In the genomic region with DNA sequence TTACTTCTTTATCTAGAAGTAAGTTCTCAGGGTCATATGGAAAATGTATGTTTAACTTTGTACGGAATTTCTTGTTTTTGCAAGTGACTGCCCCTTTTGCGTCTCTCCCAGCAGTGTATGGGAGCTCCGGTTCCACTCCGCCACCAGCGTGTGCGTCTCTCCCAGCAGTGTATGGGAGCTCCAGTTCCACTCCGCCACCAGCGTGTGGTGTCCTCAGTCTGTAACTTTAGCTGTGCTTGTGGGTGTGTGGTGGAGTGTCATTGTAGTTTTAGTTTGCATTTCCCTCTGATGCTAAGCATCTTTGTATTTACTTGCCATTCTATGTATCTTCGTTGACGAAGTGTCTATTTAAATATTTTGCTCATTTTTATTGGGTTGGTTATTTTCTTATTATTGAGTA, we compare ENCODE assay signal across 12 cellular contexts. TPM values are rescaled to one million over a fixed set of nuclear protein-coding genes. Genes with fewer than 3 reads are reported as not detected.
DNase-seq lines count a peak whose midpoint lies in the region; ATAC-seq and TF ChIP-seq lines count a peak whose summit lies in the region.
"Had no signal": no experiment of that assay in that cellular context is flagged by ENCODE, and none has a peak within 500 bp of the region (broad histone marks: within the 10 kb centered on the region; RNA-seq: fewer than 3 reads in every experiment).

No MANE protein-coding gene starts in this region.

- H3K4me1 Mint-ChIP-seq in activated CD4-positive, alpha-beta T cell treated with anti-CD3 and anti-CD28 coated beads for 36 hours = peaks cover 30% of the 10 kb centered on the region
- H3K4me1 Mint-ChIP-seq in progenitor cell of endocrine pancreas (ENCODE audit: low read depth) = peaks cover 17% of the 10 kb centered on the region

- in situ Hi-C loops in astrocyte of the spinal cord (cut with HindIII; ENCODE audit: low sequenced_read_pairs) = no loop called here

- intact Hi-C loops in activated CD4-positive, alpha-beta T cell treated with anti-CD3 and anti-CD28 coated beads for 36 hours (cut with DNase I, micrococcal nuclease) = no loop called here

- H3K36me3 ChIP-seq in Loucy (ENCODE audit: insufficient read depth, low read length) = no peaks in the 10 kb centered on the region

- peaks cover 87% of the 10 kb centered on the region for H3K79me2 ChIP-seq in Loucy (ENCODE audit: insufficient read depth, low read length)

- H2AFZ ChIP-seq in Loucy (ENCODE audit: low read length) = no peak overlapping the region

- peak overlapping the region; percentile 0 for H3K4me3 Mint-ChIP-seq in activated CD4-positive, alpha-beta T cell treated with anti-CD3 and anti-CD28 coated beads for 36 hours
- H3K4me3 Mint-ChIP-seq in progenitor cell of endocrine pancreas (ENCODE audit: low read depth) = peak overlapping the region; percentile 81

- H3K9me2 ChIP-seq in Loucy (replicated peaks; ENCODE audit: low read depth, low read length) = no peaks in the 10 kb centered on the region

- peak; percentile 57 for DNase-seq in activated CD4-positive, alpha-beta T cell treated with anti-CD3 and anti-CD28 coated beads for 36 hours
- DNase-seq in activated CD4-positive, alpha-beta T cell treated with anti-CD3 and anti-CD28 coated beads, Interleukin-2, amount 50 U/mL, for 1 hour = no peak
- DNase-seq in astrocyte of the spinal cord (ENCODE audit: low read depth, low spot score) (no peak), progenitor cell of endocrine pancreas (ENCODE audit: low spot score, unreplicated experiment) (no peak)
- DNase-seq in effector CD8-positive, alpha-beta T cell (lab: John Stamatoyannopoulos, UW) = no peak
- DNase-seq: C1 segment of cervical spinal cord had no signal

- TF ChIP-seq CTCF in Loucy (conservative IDR thresholded peaks at IDR 0.05; ENCODE audit: low read length) (peak; percentile 60), astrocyte of the spinal cord (IDR thresholded peaks at IDR 0.05; ENCODE audit: low read depth, low read length) (peak; percentile 25), progenitor cell of endocrine pancreas (IDR thresholded peaks at IDR 0.05; ENCODE audit: unreplicated experiment) (peak; percentile 32)

- peaks cover 26% of the 10 kb centered on the region for H3K36me3 Mint-ChIP-seq in activated CD4-positive, alpha-beta T cell treated with anti-CD3 and anti-CD28 coated beads for 36 hours (ENCODE audit: low read depth)
- peaks cover 7% of the 10 kb centered on the region for H3K36me3 Mint-ChIP-seq in progenitor cell of endocrine pancreas (ENCODE audit: insufficient read depth)

- peak overlapping the region; percentile 86 for H3K4me2 ChIP-seq in Loucy (ENCODE audit: low read depth, low read length, poor library complexity, severe bottlenecking)

- no peak overlapping the region for H3K27ac Mint-ChIP-seq in activated CD4-positive, alpha-beta T cell treated with anti-CD3 and anti-CD28 coated beads for 36 hours
- H3K27ac Mint-ChIP-seq in progenitor cell of endocrine pancreas = no peak overlapping the region

- no peaks in the 10 kb centered on the region for H3F3A ChIP-seq in Loucy (ENCODE audit: low read depth)

- CTCF ChIA-PET in activated CD4-positive, alpha-beta T cell treated with anti-CD3 and anti-CD28 coated beads for 36 hours (lab: Charles Lee) = no interaction called here

- ATAC-seq in activated CD4-positive, alpha-beta T cell treated with anti-CD3 and anti-CD28 coated beads for 36 hours = no peak
- no peak for ATAC-seq in HG03565 (IDR thresholded peaks at IDR 0.05; ENCODE audit: unreplicated experiment)
- ATAC-seq in HG03520 (IDR thresholded peaks at IDR 0.05; ENCODE audit: unreplicated experiment) = no peak
- ATAC-seq: heart right ventricle had no signal

- H3K27me3 ChIP-seq in Loucy (ENCODE audit: insufficient read depth, low read length, poor library complexity, severe bottlenecking) = no peaks in the 10 kb centered on the region
- H3K27me3 ChIP-seq: heart right ventricle had no signal

- H4K20me1 ChIP-seq in Loucy (ENCODE audit: insufficient read depth, low read length, poor library complexity, severe bottlenecking) = peaks cover 78% of the 10 kb centered on the region

- H3K4me3 ChIP-seq in Loucy (ENCODE audit: low read length, poor library complexity, severe bottlenecking) = peak overlapping the region; percentile 96
- no peak overlapping the region for H3K4me3 ChIP-seq in astrocyte of the spinal cord (ENCODE audit: low read depth, low read length)

- POLR2A ChIA-PET in activated CD4-positive, alpha-beta T cell treated with anti-CD3 and anti-CD28 coated beads for 36 hours (lab: Charles Lee) = no interaction called here

- peaks cover 72% of the 10 kb centered on the region for H3K4me1 ChIP-seq in Loucy (ENCODE audit: insufficient read depth, low read length, poor library complexity, severe bottlenecking)

- H3K27me3 Mint-ChIP-seq in activated CD4-positive, alpha-beta T cell treated with anti-CD3 and anti-CD28 coated beads for 36 hours = no peaks in the 10 kb centered on the region
- no peaks in the 10 kb centered on the region for H3K27me3 Mint-ChIP-seq in progenitor cell of endocrine pancreas

- no peaks in the 10 kb centered on the region for H3K9me3 ChIP-seq in Loucy (ENCODE audit: insufficient read depth, low read depth, low read length)
- H3K9me3 ChIP-seq: heart right ventricle had no signal

- no peaks in the 10 kb centered on the region for H3K9me3 Mint-ChIP-seq in activated CD4-positive, alpha-beta T cell treated with anti-CD3 and anti-CD28 coated beads for 36 hours (ENCODE audit: low read depth)
- H3K9me3 Mint-ChIP-seq in progenitor cell of endocrine pancreas (ENCODE audit: low read depth) = no peaks in the 10 kb centered on the region

- H3K9ac ChIP-seq in Loucy (ENCODE audit: low read depth, low read length, poor library complexity, severe bottlenecking) = no peak overlapping the region

RNA-seq across cellular contexts. Expression of a gene that starts 2.4 kb away (rescaled TPM):
- total RNA-seq in activated CD4-positive, alpha-beta T cell treated with anti-CD3 and anti-CD28 coated beads for 36 hours = 10 to 100 TPM; 81.7 to 87.4 TPM
- 75.8 and 77.1 TPM in 2 replicates for total RNA-seq in progenitor cell of endocrine pancreas

RNA-seq across cellular contexts. Expression of a gene that starts 3.3 kb away (rescaled TPM):
- total RNA-seq in activated CD4-positive, alpha-beta T cell treated with anti-CD3 and anti-CD28 coated beads for 36 hours = 10 to 100 TPM; 66.7 to 72.8 TPM
- 52.1 and 58.7 TPM in 2 replicates for total RNA-seq in progenitor cell of endocrine pancreas

RNA-seq across cellular contexts. Expression of a gene that starts 53.3 kb away (rescaled TPM):
- not detected for total RNA-seq in activated CD4-positive, alpha-beta T cell treated with anti-CD3 and anti-CD28 coated beads for 36 hours
- not detected in 2 replicates for total RNA-seq in progenitor cell of endocrine pancreas
- total RNA-seq: pulmonary artery endothelial cell, RPMI7951 had no signal
